18 cellular contexts compared by ENCODE assay signal in the genomic region with DNA sequence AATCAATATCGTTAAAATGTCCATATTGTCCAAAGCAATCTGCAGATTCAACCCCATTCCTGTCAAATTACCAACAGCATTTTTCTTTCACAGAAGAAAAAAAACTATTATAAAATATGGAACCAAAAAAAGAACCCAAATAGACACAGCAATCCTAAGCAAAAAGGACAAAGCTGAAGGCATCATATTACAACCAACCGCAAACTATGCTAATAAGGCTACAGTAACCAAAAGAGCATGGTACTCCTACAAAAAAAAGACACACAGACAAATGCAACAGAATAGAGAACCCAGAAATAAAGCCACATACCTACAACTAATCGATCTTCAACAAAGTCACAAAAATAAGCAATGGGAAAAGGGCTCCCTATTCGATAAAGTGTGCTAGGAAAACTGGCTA.
"Had no signal": no experiment of that assay in that cellular context is flagged by ENCODE, and none has a peak within 500 bp of the region (broad histone marks: within the 10 kb centered on the region; RNA-seq: fewer than 3 reads in every experiment).

No MANE protein-coding gene starts in this region.

- ATAC-seq: activated T-cell treated with anti-CD3 and anti-CD28 coated beads, Interleukin-2, amount 50 U/mL, for 72 hours; left cardiac atrium; naive thymus-derived CD4-positive, alpha-beta T cell had no signal

- H3K27ac Mint-ChIP-seq: activated CD4-positive, alpha-beta memory T cell treated with anti-CD3 and anti-CD28 coated beads for 36 hours; activated naive CD8-positive, alpha-beta T cell treated with anti-CD3 and anti-CD28 coated beads for 36 hours; T-helper 2 cell treated with Interferon-gamma antibody and Interleukin-4, amounts not matched to agents 5 μg/mL and 100 μg/mL, for 36 hours had no signal

- H3K27ac ChIP-seq: neutrophil, skin epidermis, stomach, thoracic aorta had no signal

- DNase-seq: activated CD4-positive, alpha-beta memory T cell treated with anti-CD3 and anti-CD28 coated beads for 36 hours; activated CD4-positive, alpha-beta T cell treated with anti-CD3 and anti-CD28 coated beads for 1 hour; activated gamma-delta T cell treated with Interleukin-2 at 50 U/mL for 16 hours; activated naive CD8-positive, alpha-beta T cell treated with anti-CD3 and anti-CD28 coated beads for 36 hours; activated T-cell treated with anti-CD3 and anti-CD28 coated beads, Interleukin-2, amount 50 U/mL, for 72 hours; aorta; effector CD8-positive, alpha-beta T cell; hypothalamus; immature natural killer cell; left cardiac atrium; naive thymus-derived CD4-positive, alpha-beta T cell; posterior cingulate gyrus; stomach had no signal

- H3K27me3 Mint-ChIP-seq: activated CD4-positive, alpha-beta memory T cell treated with anti-CD3 and anti-CD28 coated beads for 36 hours; activated naive CD8-positive, alpha-beta T cell treated with anti-CD3 and anti-CD28 coated beads for 36 hours; naive thymus-derived CD4-positive, alpha-beta T cell had no signal

- H3K4me3 ChIP-seq: lung, skin epidermis, stomach, thoracic aorta had no signal

- H3K9me3 Mint-ChIP-seq: immature natural killer cell had no signal

- H3K9me3 ChIP-seq: neutrophil, stomach, thoracic aorta had no signal

- H3K4me3 Mint-ChIP-seq: activated CD4-positive, alpha-beta memory T cell treated with anti-CD3 and anti-CD28 coated beads for 36 hours; activated naive CD8-positive, alpha-beta T cell treated with anti-CD3 and anti-CD28 coated beads for 36 hours; activated T-cell treated with anti-CD3 and anti-CD28 coated beads, Interleukin-2, amount 50 U/mL, for 72 hours; T-helper 2 cell treated with Interferon-gamma antibody and Interleukin-4, amounts not matched to agents 5 μg/mL and 100 μg/mL, for 36 hours had no signal

- H3K27me3 ChIP-seq: neutrophil, stomach had no signal

- H3K36me3 ChIP-seq: neutrophil, thoracic aorta had no signal
